8 cellular contexts compared by ENCODE assay signal in genomic region chr10:63464402-63465292, GRCh38. TPM values are rescaled to one million over a fixed set of nuclear protein-coding genes. Genes with fewer than 3 reads are reported as not detected.
A peak's percentile ranks its signal among the peaks of the same experiment; 100 is the strongest.
DNase-seq lines count a peak whose midpoint lies in the region; ATAC-seq and TF ChIP-seq lines count a peak whose summit lies in the region.

No MANE protein-coding gene starts in this region.

- H3K27me3 ChIP-seq in PC-9 (ENCODE audit: insufficient read depth, low read depth) (no peaks in the 10 kb centered on the region), lower lobe of right lung (ENCODE audit: low read depth) (no peaks in the 10 kb centered on the region), upper lobe of left lung (no peaks in the 10 kb centered on the region)

- H3K4me1 ChIP-seq in PC-9 (replicated peaks; ENCODE audit: insufficient read depth) (peaks cover 23% of the 10 kb centered on the region), lower lobe of right lung (peaks cover 21% of the 10 kb centered on the region), upper lobe of left lung (peaks cover 8 to 13% (median 11%) of the 10 kb centered on the region in 4 donors)

- 9 to 22% methylated on average over 16 to 35 of the region's 35 CpGs for WGBS in upper lobe of left lung, 2 donors

- 0 out of 2 replicates have a peak, but pooled peaks cover 4% of the 10 kb centered on the region for H4K20me1 ChIP-seq in PC-9 (ENCODE audit: insufficient read depth)

- H3K4me3 ChIP-seq in AG04449 (ENCODE audit: low read depth, low read length) (peak overlapping the region; percentile 87), PC-9 (peak overlapping the region; percentile 94), lower lobe of right lung (peak overlapping the region; percentile 87), upper lobe of left lung (peak overlapping the region; percentile 57 to 93 (median 83))

- ATAC-seq in GM18870 (IDR thresholded peaks at IDR 0.05; ENCODE audit: unreplicated experiment): peak; percentile 17
- ATAC-seq in HG03066 (IDR thresholded peaks at IDR 0.05; ENCODE audit: low read depth, unreplicated experiment): peak; percentile 47
- ATAC-seq in lower lobe of right lung: peak; percentile 71 to 83
- ATAC-seq in upper lobe of left lung (ENCODE audit: low FRiP score in 2 of 2): peak; percentile 75 to 80

- no peak for TF ChIP-seq POLR2A in upper lobe of left lung (IDR thresholded peaks at IDR 0.05)

- no peaks in the 10 kb centered on the region for H3K9me2 ChIP-seq in PC-9 (ENCODE audit: insufficient read depth)

- peak overlapping the region; percentile 98 for H2AFZ ChIP-seq in PC-9

- no peaks in the 10 kb centered on the region for H3K9me3 ChIP-seq in PC-9 (ENCODE audit: insufficient read depth, low read depth)
- H3K9me3 ChIP-seq in lower lobe of right lung: no peaks in the 10 kb centered on the region
- H3K9me3 ChIP-seq in upper lobe of left lung: no peaks in the 10 kb centered on the region

- POLR2A ChIA-PET in AG04449 (lab: Yijun Ruan, JAX): interaction anchor here (0.9 to 1.1 kb wide), 2 partner anchors 57 to 165 kb away, joined by 3 to 5 read pairs; no protein-coding TSS in a partner anchor
- POLR2A ChIA-PET in PC-9 (lab: Charles Lee; ENCODE audit: unreplicated experiment): interaction anchor here (0.6 kb wide), 2 partner anchors 32 to 228 kb away, joined by 3 to 4 read pairs; no protein-coding TSS in a partner anchor

- TF ChIP-seq EP300 in upper lobe of left lung (IDR thresholded peaks at IDR 0.05): no peak

- TSS peak; percentile 27 for BruUV-seq in PC-9 (replicated peaks; lab: Mats Ljungman, UMichigan)

- H3K79me2 ChIP-seq in PC-9 (ENCODE audit: low read depth): peaks cover 84% of the 10 kb centered on the region

- H3K36me3 ChIP-seq in PC-9 (ENCODE audit: low read depth) (no peaks in the 10 kb centered on the region), lower lobe of right lung (no peaks in the 10 kb centered on the region), upper lobe of left lung (no peaks in the 10 kb centered on the region)

- CTCF ChIA-PET in AG04449 (lab: Yijun Ruan, JAX): interaction anchor here (1.5 to 3.1 kb wide), 2 partner anchors 248 to 255 kb away, joined by 5 to 9 read pairs; no protein-coding TSS in a partner anchor
- CTCF ChIA-PET in PC-9 (lab: Charles Lee): interaction anchor here (0.6 kb wide), 1 partner anchor 201 kb away, joined by 3 read pairs; no protein-coding TSS in a partner anchor

- peak overlapping the region; percentile 87 for H3K4me2 ChIP-seq in PC-9

- peaks cover 16% of the 10 kb centered on the region; the same call in 1 of the 2 replicates for H3F3A ChIP-seq in PC-9 (ENCODE audit: insufficient read depth, low read depth)

- intact Hi-C loops in PC-9 (cut with micrococcal nuclease; ENCODE audit: unreplicated experiment): loop anchor here (1.0 to 5.0 kb wide), 5 partner anchors 50 to 248 kb away; no protein-coding TSS in a partner anchor
- intact Hi-C loops in lower lobe of right lung (cut with DNase I): no loop called here

- TF ChIP-seq CTCF in AG04449 (IDR thresholded peaks at IDR 0.05; ENCODE audit: insufficient read depth, low read length, missing control alignments): no peak
- TF ChIP-seq CTCF in PC-9 (conservative IDR thresholded peaks at IDR 0.05): no peak
- TF ChIP-seq CTCF in lower lobe of right lung (IDR thresholded peaks at IDR 0.05): no peak
- TF ChIP-seq CTCF in upper lobe of left lung (IDR thresholded peaks at IDR 0.05): no peak

- DNase-seq in AG04449 (ENCODE audit: low read depth, low spot score) (no peak), PC-9 (peak in 1 of 2 experiments; percentile 40), lower lobe of right lung (no peak), upper lobe of left lung (no peak), germinal center (ENCODE audit: low spot score) (no peak)

- H3K27ac ChIP-seq in PC-9 (peak overlapping the region; percentile 33), cingulate gyrus (ENCODE audit: low read depth, low read length) (peak overlapping the region; percentile 65), lower lobe of right lung (peak overlapping the region; percentile 89), upper lobe of left lung (peak overlapping the region; percentile 90 to 97 (median 92))

RNA-seq across cellular contexts. Expression of gene JMJD1C, which starts 1.1 kb away (rescaled TPM):
- total RNA-seq in PC-9 (2021) (68.6 and 78.7 TPM in 2 replicates), lower lobe of right lung (100.0 TPM), upper lobe of left lung (100 to 1,000 TPM in 2 of 6 donors, 10 to 100 TPM in 4; 80.2 to 130 (median 94.2) TPM)

RNA-seq across cellular contexts. Expression of gene REEP3, which starts 56.6 kb away (rescaled TPM):
- total RNA-seq in PC-9 (2021) (42.3 and 56.4 TPM in 2 replicates), lower lobe of right lung (50.9 TPM), upper lobe of left lung (10 to 100 TPM; 23.6 to 63.9 (median 41.8) TPM)

Comparison
In these comparisons a context has a peak if more than half of its experiments do, and no peak if none do; other contexts are left out.
1. ATAC-seq: peak in every context shown above with its lines; median percentile 78 in upper lobe of left lung; 77 in lower lobe of right lung; 47 in HG03066; 17 in GM18870.
2. H3K27ac ChIP-seq: peak in every context shown above with its lines; median percentile 92 in upper lobe of left lung; 89 in lower lobe of right lung; 65 in cingulate gyrus; 33 in PC-9.